In genomic region chr14:58637391-58638230, GRCh38 we compare ENCODE assay signal across 8 cellular contexts. TPM values are rescaled to one million over a fixed set of nuclear protein-coding genes. Genes with fewer than 3 reads are reported as not detected.
A peak's percentile ranks its signal among the peaks of the same experiment; 100 is the strongest.
DNase-seq lines count a peak whose midpoint lies in the region; ATAC-seq and TF ChIP-seq lines count a peak whose summit lies in the region.

DACT1 (plus strand) TSS chr14:58637962; CDS start chr14:58638203, 241 bp downstream.

- peak; percentile 21 to 35 for DNase-seq in NCI-H2081 (lab: John Stamatoyannopoulos, UW)
- DNase-seq in NCI-H2081 treated with DMSO at 0.1 percent for 48 hours (lab: John Stamatoyannopoulos, UW) = no peak
- DNase-seq in NCI-H82 treated with DMSO at 0.1 percent for 48 hours (lab: John Stamatoyannopoulos, UW; ENCODE audit: unreplicated experiment) = peak; percentile 27
- DNase-seq in activated effector memory CD4-positive, alpha-beta T cell treated with Interleukin-2 at 50 U/mL for 16 hours = peak; percentile 1
- peak; percentile 50 for DNase-seq in foreskin melanocyte
- peak; percentile 78 to 80 for DNase-seq in thyroid gland

- peak within 1 kb of the TSS; percentile 89 for H3K9ac ChIP-seq in neural cell (ENCODE audit: low read length)

- peaks cover 14% of the 10 kb centered on the region for H3F3A ChIP-seq in neural cell (ENCODE audit: insufficient read depth, low read length, poor library complexity, severe bottlenecking)

- intact Hi-C loops in thyroid gland (cut with DNase I) = loop anchor here (10.0 kb wide), 2 partner anchors 143 to 387 kb away; no protein-coding TSS in a partner anchor

- no peak for TF ChIP-seq RAD21 in neural cell (conservative IDR thresholded peaks at IDR 0.05)

- no peaks in the 10 kb centered on the region for H3K27me3 ChIP-seq in neural cell (ENCODE audit: insufficient read depth, low read depth, low read length)
- H3K27me3 ChIP-seq in thyroid gland = no peaks in the 10 kb centered on the region

- H3K27ac ChIP-seq in neural cell (ENCODE audit: low read length) (peak within 1 kb of the TSS; percentile 72), thyroid gland (peak within 1 kb of the TSS; percentile 88 to 98 (median 94))

- H3K79me2 ChIP-seq in neural cell (replicated peaks; ENCODE audit: insufficient read depth, low read length) = peaks cover 20% of the 10 kb centered on the region

- TF ChIP-seq POLR2A in thyroid gland (IDR thresholded peaks at IDR 0.05) = peak in 1 of 2 donors; percentile 88

- no peaks in the 10 kb centered on the region for H4K20me1 ChIP-seq in neural cell (ENCODE audit: insufficient read depth)

- H3K4me2 ChIP-seq in neural cell (ENCODE audit: low read length) = peak within 1 kb of the TSS; percentile 90

- TF ChIP-seq CTCF in neural cell (IDR thresholded peaks at IDR 0.05; ENCODE audit: poor library complexity, severe bottlenecking) (peak; percentile 59), thyroid gland (IDR thresholded peaks at IDR 0.05) (peak in 2 of 6 experiments; percentile 18 to 27)

- ATAC-seq in HG02623 (IDR thresholded peaks at IDR 0.05; ENCODE audit: unreplicated experiment) = peak; percentile 39

- H3K36me3 ChIP-seq in neural cell (ENCODE audit: insufficient read depth, low read length) (peaks cover 13% of the 10 kb centered on the region), thyroid gland (no peaks in the 10 kb centered on the region)

- peaks cover 53 to 56% of the 10 kb centered on the region in 2 donors for H3K4me1 ChIP-seq in thyroid gland

- peak within 1 kb of the TSS; percentile 94 for H3K4me3 ChIP-seq in neural cell (ENCODE audit: low read length)
- peak within 1 kb of the TSS; percentile 55 to 95 (median 61) for H3K4me3 ChIP-seq in thyroid gland (replicated peaks in 1 of 3)

- H3K9me2 ChIP-seq in neural cell (ENCODE audit: insufficient read depth, low read length) = no peaks in the 10 kb centered on the region

- WGBS in thyroid gland, 2 donors = 0% methylated on average over 29 to 34 of the region's 94 CpGs

- TF ChIP-seq EP300 in neural cell (conservative IDR thresholded peaks at IDR 0.05; ENCODE audit: poor library complexity, severe bottlenecking) = peak; percentile 10

- H2AFZ ChIP-seq in neural cell (ENCODE audit: low read depth, low read length) = peak within 1 kb of the TSS; percentile 70

- H3K9me3 ChIP-seq in neural cell (ENCODE audit: low read length) = no peaks in the 10 kb centered on the region
- H3K9me3 ChIP-seq in thyroid gland = no peaks in the 10 kb centered on the region

TF ChIP-seq in neural cell, 6 proteins besides CTCF, POLR2A, EP300 and RAD21:
- TF ChIP-seq SMC3 (conservative IDR thresholded peaks at IDR 0.05; ENCODE audit: poor library complexity) = peak; percentile 28
- TF ChIP-seq REST (IDR thresholded peaks at IDR 0.05; ENCODE audit: borderline replicate concordance) = no peak

RNA-seq across cellular contexts. Expression of gene DACT1, which starts in this region (rescaled TPM):
- 125 TPM in 2 replicates for polyA plus RNA-seq in neural cell
- polyA minus RNA-seq in neural cell = 168 and 170 TPM in 2 replicates
- total RNA-seq in thyroid gland = 10 to 100 TPM; 10.1 to 34.6 (median 13.0) TPM
